ENCODE assay signal across 15 cellular contexts in genomic region chr1:228918335-228918734, GRCh38.
DNase-seq lines count a peak whose midpoint lies in the region; ATAC-seq and TF ChIP-seq lines count a peak whose summit lies in the region.
"Had no signal": no experiment of that assay in that cellular context is flagged by ENCODE, and none has a peak within 500 bp of the region (broad histone marks: within the 10 kb centered on the region; RNA-seq: fewer than 3 reads in every experiment).

No MANE protein-coding gene starts in this region.

- H3K9me3 ChIP-seq in heart left ventricle (no peaks in the 10 kb centered on the region), liver (ENCODE audit: control insufficient read depth in 4 of 4, low read length in 3 of 4) (no peaks in the 10 kb centered on the region), esophagus muscularis mucosa (no peaks in the 10 kb centered on the region)

- H3K9ac ChIP-seq in liver (ENCODE audit: low read depth in 1 of 2, low read length in 2 of 2), result no peak overlapping the region

- H3K36me3 ChIP-seq in heart left ventricle (no peaks in the 10 kb centered on the region), liver (ENCODE audit: control insufficient read depth in 4 of 4, insufficient read depth in 3 of 4, low read depth in 1 of 4, low read length in 3 of 4) (no peaks in the 10 kb centered on the region), esophagus muscularis mucosa (no peaks in the 10 kb centered on the region)

- intact Hi-C loops in heart left ventricle (cut with DNase I), result no loop called here
- intact Hi-C loops in cardiac septum (cut with DNase I), result no loop called here
- intact Hi-C loops in left cardiac atrium (cut with DNase I), result no loop called here
- intact Hi-C loops in esophagus muscularis mucosa (cut with DNase I), result no loop called here

- TF ChIP-seq CTCF in heart left ventricle (IDR thresholded peaks at IDR 0.05), result no peak
- TF ChIP-seq CTCF in liver (IDR thresholded peaks at IDR 0.05; ENCODE audit: low read depth, low read length, missing input control), result no peak
- no peak for TF ChIP-seq CTCF in progenitor cell of endocrine pancreas (IDR thresholded peaks at IDR 0.05; ENCODE audit: unreplicated experiment)
- no peak for TF ChIP-seq CTCF in esophagus muscularis mucosa (IDR thresholded peaks at IDR 0.05)

- H3K27ac Mint-ChIP-seq in progenitor cell of endocrine pancreas, result peak overlapping the region; percentile 76
- H3K27ac Mint-ChIP-seq: B cell; CD4-positive, alpha-beta T cell had no signal

- peaks cover 8% of the 10 kb centered on the region for H3K4me1 Mint-ChIP-seq in progenitor cell of endocrine pancreas (ENCODE audit: low read depth)
- H3K4me1 Mint-ChIP-seq: B cell had no signal

- peak in 3 of 4 donors; percentile 49 to 64 (median 52) for ATAC-seq in heart left ventricle
- peak; percentile 90 to 95 for ATAC-seq in left cardiac atrium
- ATAC-seq: GM12878 had no signal

- TF ChIP-seq POLR2A in heart left ventricle (IDR thresholded peaks at IDR 0.05) (no peak), esophagus muscularis mucosa (IDR thresholded peaks at IDR 0.05; ENCODE audit: low read depth) (no peak)

- 48 to 62% (median 58%) methylated on average over 4 of the region's 4 CpGs for WGBS in heart left ventricle, 4 donors
- 47% methylated on average over 4 of the region's 4 CpGs for WGBS in liver
- WGBS in esophagus muscularis mucosa, result 48% methylated on average over 2 of the region's 4 CpGs

- H3K4me3 ChIP-seq in heart left ventricle (no peak overlapping the region), liver (ENCODE audit: low read depth in 1 of 3, low read length in 3 of 3) (no peak overlapping the region), esophagus muscularis mucosa (no peak overlapping the region)
- H3K4me3 ChIP-seq: GM12878 had no signal

- no peak overlapping the region for H3K27ac ChIP-seq in heart left ventricle
- H3K27ac ChIP-seq in liver (ENCODE audit: low read depth in 1 of 2, low read length in 2 of 2), result no peak overlapping the region
- H3K27ac ChIP-seq in esophagus muscularis mucosa (replicated peaks in 1 of 4), result no peak overlapping the region

- no peak overlapping the region for H3K4me3 Mint-ChIP-seq in progenitor cell of endocrine pancreas (ENCODE audit: low read depth)
- H3K4me3 Mint-ChIP-seq: B cell; CD4-positive, alpha-beta T cell had no signal

- no peak for TF ChIP-seq EP300 in esophagus muscularis mucosa (IDR thresholded peaks at IDR 0.05)

- no peaks in the 10 kb centered on the region for H3K36me3 Mint-ChIP-seq in progenitor cell of endocrine pancreas (ENCODE audit: insufficient read depth)

- no peaks in the 10 kb centered on the region for H3K27me3 ChIP-seq in heart left ventricle
- no peaks in the 10 kb centered on the region for H3K27me3 ChIP-seq in liver (ENCODE audit: control insufficient read depth in 4 of 4, insufficient read depth in 4 of 4, low read length in 3 of 4)
- no peaks in the 10 kb centered on the region for H3K27me3 ChIP-seq in esophagus muscularis mucosa

- peak; percentile 54 to 63 for TF ChIP-seq RAD21 in liver (IDR thresholded peaks at IDR 0.05)

- peaks cover 0 to 24% (median 0%) of the 10 kb centered on the region in 12 donors for H3K4me1 ChIP-seq in heart left ventricle
- peaks cover 2 to 6% (median 6%) of the 10 kb centered on the region in 4 donors for H3K4me1 ChIP-seq in liver (ENCODE audit: control insufficient read depth in 4 of 4, insufficient read depth in 4 of 4, low read length in 3 of 4)
- peaks cover 0 to 5% (median 0%) of the 10 kb centered on the region in 4 donors for H3K4me1 ChIP-seq in esophagus muscularis mucosa

- DNase-seq in heart left ventricle (no peak), cardiac septum (ENCODE audit: low spot score) (no peak), left cardiac atrium (peak; percentile 57), progenitor cell of endocrine pancreas (ENCODE audit: low spot score, unreplicated experiment) (no peak), HUDEP-2 (lab: John Stamatoyannopoulos, UW; ENCODE audit: unreplicated experiment in 76 of 76) (no peak), NCI-H1048 (lab: John Stamatoyannopoulos, UW) (no peak), esophagus muscularis mucosa (ENCODE audit: extremely low spot score) (no peak)
- DNase-seq: C1 segment of cervical spinal cord; Calu3; CD4-positive, alpha-beta T cell; DMS 273 treated with DMSO at 0.1 percent for 48 hours; HCEC 1CT had no signal

- no peaks in the 10 kb centered on the region for H3K9me3 Mint-ChIP-seq in progenitor cell of endocrine pancreas (ENCODE audit: low read depth)
- H3K9me3 Mint-ChIP-seq: CD4-positive, alpha-beta T cell had no signal

- H3K27me3 Mint-ChIP-seq in progenitor cell of endocrine pancreas, result peaks cover 11% of the 10 kb centered on the region
- H3K27me3 Mint-ChIP-seq: CD4-positive, alpha-beta T cell had no signal

TF ChIP-seq in liver, 16 proteins besides CTCF, POLR2A, EP300 and RAD21:
- TF ChIP-seq GABPA (IDR thresholded peaks at IDR 0.05 in 1 of 2, conservative IDR thresholded peaks at IDR 0.05 in 1 of 2), result no peak
- TF ChIP-seq, protein P1, sequence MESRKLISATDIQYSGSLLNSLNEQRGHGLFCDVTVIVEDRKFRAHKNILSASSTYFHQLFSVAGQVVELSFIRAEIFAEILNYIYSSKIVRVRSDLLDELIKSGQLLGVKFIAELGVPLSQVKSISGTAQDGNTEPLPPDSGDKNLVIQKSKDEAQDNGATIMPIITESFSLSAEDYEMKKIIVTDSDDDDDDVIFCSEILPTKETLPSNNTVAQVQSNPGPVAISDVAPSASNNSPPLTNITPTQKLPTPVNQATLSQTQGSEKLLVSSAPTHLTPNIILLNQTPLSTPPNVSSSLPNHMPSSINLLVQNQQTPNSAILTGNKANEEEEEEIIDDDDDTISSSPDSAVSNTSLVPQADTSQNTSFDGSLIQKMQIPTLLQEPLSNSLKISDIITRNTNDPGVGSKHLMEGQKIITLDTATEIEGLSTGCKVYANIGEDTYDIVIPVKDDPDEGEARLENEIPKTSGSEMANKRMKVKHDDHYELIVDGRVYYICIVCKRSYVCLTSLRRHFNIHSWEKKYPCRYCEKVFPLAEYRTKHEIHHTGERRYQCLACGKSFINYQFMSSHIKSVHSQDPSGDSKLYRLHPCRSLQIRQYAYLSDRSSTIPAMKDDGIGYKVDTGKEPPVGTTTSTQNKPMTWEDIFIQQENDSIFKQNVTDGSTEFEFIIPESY (IDR thresholded peaks at IDR 0.05), result peak; percentile 27
- TF ChIP-seq RXRA (IDR thresholded peaks at IDR 0.05), result peak in 1 of 2 donors; percentile 59
- TF ChIP-seq MAX (IDR thresholded peaks at IDR 0.05), result peak; percentile 76
- peak; percentile 44 to 66 for TF ChIP-seq HNF4A (conservative IDR thresholded peaks at IDR 0.05)
